ENCODE assay signal across 9 cellular contexts in genomic region chr1:111605553-111605952, GRCh38. TPM values are rescaled to one million over a fixed set of nuclear protein-coding genes. Genes with fewer than 3 reads are reported as not detected.
DNase-seq lines count a peak whose midpoint lies in the region; ATAC-seq and TF ChIP-seq lines count a peak whose summit lies in the region.
"Had no signal": no experiment of that assay in that cellular context is flagged by ENCODE, and none has a peak within 500 bp of the region (broad histone marks: within the 10 kb centered on the region; RNA-seq: fewer than 3 reads in every experiment).

No MANE protein-coding gene starts in this region.

- H3K27ac ChIP-seq in right atrium auricular region (no peak overlapping the region), suprapubic skin (peak overlapping the region; percentile 15)

- no peak for TF ChIP-seq POLR2A in suprapubic skin (IDR thresholded peaks at IDR 0.05)

- no peak for TF ChIP-seq EP300 in suprapubic skin (IDR thresholded peaks at IDR 0.05)

- H3K36me3 Mint-ChIP-seq in activated CD8-positive, alpha-beta memory T cell treated with anti-CD3 and anti-CD28 coated beads, Interleukin-2, amount 10 ng/mL, durations not matched to agents 7 days and 5 days: peaks cover 13% of the 10 kb centered on the region
- H3K36me3 Mint-ChIP-seq in activated CD8-positive, alpha-beta T cell treated with anti-CD3 and anti-CD28 coated beads for 36 hours (ENCODE audit: low read depth): peaks cover 5% of the 10 kb centered on the region
- H3K36me3 Mint-ChIP-seq in Caco-2 (ENCODE audit: insufficient read depth, unreplicated experiment): no peaks in the 10 kb centered on the region

- H3K4me1 ChIP-seq in right atrium auricular region (peaks cover 0 to 15% of the 10 kb centered on the region in 2 donors), suprapubic skin (peaks cover 16% of the 10 kb centered on the region), Caco-2 (no peaks in the 10 kb centered on the region)

- no peak overlapping the region for H3K4me3 Mint-ChIP-seq in activated CD8-positive, alpha-beta memory T cell treated with anti-CD3 and anti-CD28 coated beads, Interleukin-2, amount 10 ng/mL, durations not matched to agents 7 days and 5 days
- H3K4me3 Mint-ChIP-seq in activated CD8-positive, alpha-beta T cell treated with anti-CD3 and anti-CD28 coated beads for 36 hours: no peak overlapping the region
- H3K4me3 Mint-ChIP-seq in Caco-2 (ENCODE audit: unreplicated experiment): no peak overlapping the region
- H3K4me3 Mint-ChIP-seq: dendritic cell treated with granulocyte-macrophage colony-stimulating factor and Interleukin-4, amounts not matched to agents 40 ng/mL and 50 ng/mL, for 4 days had no signal

- CTCF ChIA-PET in activated CD8-positive, alpha-beta memory T cell treated with anti-CD3 and anti-CD28 coated beads, Interleukin-2, amount 10 ng/mL, durations not matched to agents 7 days and 5 days (lab: Charles Lee): interaction anchor here (1.2 to 9.6 kb wide), 4 partner anchors 8 to 97 kb away, joined by 4 to 71 read pairs (median 28); no protein-coding TSS in a partner anchor
- CTCF ChIA-PET in activated CD8-positive, alpha-beta T cell treated with anti-CD3 and anti-CD28 coated beads for 36 hours (lab: Charles Lee): interaction anchor here (1.2 to 1.7 kb wide), 4 partner anchors 10 to 97 kb away, joined by 3 to 9 read pairs (median 6); no protein-coding TSS in a partner anchor
- CTCF ChIA-PET in Caco-2 (lab: Charles Lee): no interaction called here

- peaks cover 2% of the 10 kb centered on the region for H3K9me3 Mint-ChIP-seq in activated CD8-positive, alpha-beta memory T cell treated with anti-CD3 and anti-CD28 coated beads, Interleukin-2, amount 10 ng/mL, durations not matched to agents 7 days and 5 days (ENCODE audit: low read depth)
- H3K9me3 Mint-ChIP-seq in activated CD8-positive, alpha-beta T cell treated with anti-CD3 and anti-CD28 coated beads for 36 hours: no peaks in the 10 kb centered on the region
- no peaks in the 10 kb centered on the region for H3K9me3 Mint-ChIP-seq in Caco-2 (ENCODE audit: unreplicated experiment)
- H3K9me3 Mint-ChIP-seq: dendritic cell treated with granulocyte-macrophage colony-stimulating factor and Interleukin-4, amounts not matched to agents 40 ng/mL and 50 ng/mL, for 4 days had no signal

- POLR2A ChIA-PET in activated CD8-positive, alpha-beta T cell treated with anti-CD3 and anti-CD28 coated beads for 36 hours (lab: Charles Lee): interaction anchor here (0.6 to 9.9 kb wide), 5 partner anchors 8 to 149 kb away, joined by 3 to 176 read pairs (median 7); partner anchors contain the start of gene RAP1A
- POLR2A ChIA-PET in Caco-2 (lab: Charles Lee): no interaction called here

- no peak overlapping the region for H3K4me3 ChIP-seq in right atrium auricular region
- H3K4me3 ChIP-seq in suprapubic skin: no peak overlapping the region
- H3K4me3 ChIP-seq in Caco-2 (ENCODE audit: low read depth, low read length): no peak overlapping the region

- BruUV-seq in Caco-2 (replicated peaks; lab: Mats Ljungman, UMichigan): no TSS peak

- H3K27ac Mint-ChIP-seq in activated CD8-positive, alpha-beta memory T cell treated with anti-CD3 and anti-CD28 coated beads, Interleukin-2, amount 10 ng/mL, durations not matched to agents 7 days and 5 days: peak overlapping the region; percentile 96
- peak overlapping the region; percentile 75 for H3K27ac Mint-ChIP-seq in activated CD8-positive, alpha-beta T cell treated with anti-CD3 and anti-CD28 coated beads for 36 hours
- H3K27ac Mint-ChIP-seq in Caco-2 (ENCODE audit: unreplicated experiment): no peak overlapping the region
- H3K27ac Mint-ChIP-seq: dendritic cell treated with granulocyte-macrophage colony-stimulating factor and Interleukin-4, amounts not matched to agents 40 ng/mL and 50 ng/mL, for 4 days had no signal

- no peak for TF ChIP-seq CTCF in activated CD8-positive, alpha-beta T cell treated with anti-CD3 and anti-CD28 coated beads for 36 hours (IDR thresholded peaks at IDR 0.05)
- TF ChIP-seq CTCF in right atrium auricular region (IDR thresholded peaks at IDR 0.05) (no peak), suprapubic skin (IDR thresholded peaks at IDR 0.05) (no peak), Caco-2 (IDR thresholded peaks at IDR 0.05; ENCODE audit: insufficient read depth in 1 of 2, low read depth in 1 of 2, low read length in 1 of 2, severe bottlenecking in 1 of 2, unreplicated experiment in 1 of 2) (no peak)

- no peaks in the 10 kb centered on the region for H3K27me3 Mint-ChIP-seq in activated CD8-positive, alpha-beta memory T cell treated with anti-CD3 and anti-CD28 coated beads, Interleukin-2, amount 10 ng/mL, durations not matched to agents 7 days and 5 days
- no peaks in the 10 kb centered on the region for H3K27me3 Mint-ChIP-seq in activated CD8-positive, alpha-beta T cell treated with anti-CD3 and anti-CD28 coated beads for 36 hours
- H3K27me3 Mint-ChIP-seq in Caco-2 (ENCODE audit: insufficient read depth, unreplicated experiment): no peaks in the 10 kb centered on the region
- H3K27me3 Mint-ChIP-seq: dendritic cell treated with granulocyte-macrophage colony-stimulating factor and Interleukin-4, amounts not matched to agents 40 ng/mL and 50 ng/mL, for 4 days had no signal

- no peaks in the 10 kb centered on the region for H3K36me3 ChIP-seq in right atrium auricular region
- no peaks in the 10 kb centered on the region for H3K36me3 ChIP-seq in suprapubic skin
- H3K36me3 ChIP-seq in Caco-2 (ENCODE audit: control insufficient read depth, insufficient read depth, low read length): no peaks in the 10 kb centered on the region

- intact Hi-C loops in activated CD8-positive, alpha-beta T cell treated with anti-CD3 and anti-CD28 coated beads for 36 hours (cut with micrococcal nuclease): loop anchor here (2.0 kb wide), 1 partner anchor 13 kb away; the partner anchor contains the start of gene RAP1A
- intact Hi-C loops in Caco-2 (cut with micrococcal nuclease; ENCODE audit: unreplicated experiment): no loop called here

- no peaks in the 10 kb centered on the region for H3K9me3 ChIP-seq in right atrium auricular region
- H3K9me3 ChIP-seq in suprapubic skin: no peaks in the 10 kb centered on the region
- no peaks in the 10 kb centered on the region for H3K9me3 ChIP-seq in Caco-2

- ATAC-seq in activated CD8-positive, alpha-beta memory T cell treated with anti-CD3 and anti-CD28 coated beads, Interleukin-2, amount 10 ng/mL, durations not matched to agents 7 days and 5 days: no peak
- no peak for ATAC-seq in activated CD8-positive, alpha-beta T cell treated with anti-CD3 and anti-CD28 coated beads for 36 hours
- no peak for ATAC-seq in GM19324 (IDR thresholded peaks at IDR 0.05; ENCODE audit: low FRiP score, unreplicated experiment)

- peaks cover 65% of the 10 kb centered on the region for H3K4me1 Mint-ChIP-seq in activated CD8-positive, alpha-beta memory T cell treated with anti-CD3 and anti-CD28 coated beads, Interleukin-2, amount 10 ng/mL, durations not matched to agents 7 days and 5 days
- H3K4me1 Mint-ChIP-seq in activated CD8-positive, alpha-beta T cell treated with anti-CD3 and anti-CD28 coated beads for 36 hours (ENCODE audit: low read depth): peaks cover 62% of the 10 kb centered on the region
- H3K4me1 Mint-ChIP-seq in Caco-2 (ENCODE audit: low read depth, unreplicated experiment): no peaks in the 10 kb centered on the region

- H3K27me3 ChIP-seq in right atrium auricular region (no peaks in the 10 kb centered on the region), suprapubic skin (no peaks in the 10 kb centered on the region), Caco-2 (replicated peaks; ENCODE audit: control insufficient read depth, insufficient read depth, low read length) (no peaks in the 10 kb centered on the region)

- no peak for DNase-seq in activated CD8-positive, alpha-beta memory T cell treated with anti-CD3 and anti-CD28 coated beads, Interleukin-2, amount 10 ng/mL, durations not matched to agents 7 days and 5 days
- DNase-seq in activated CD8-positive, alpha-beta memory T cell treated with anti-CD3 and anti-CD28 coated beads, Interleukin-2, amount 50 U/mL, for 48 hours: no peak
- DNase-seq in activated CD8-positive, alpha-beta T cell treated with anti-CD3 and anti-CD28 coated beads for 36 hours: no peak
- DNase-seq in right atrium auricular region (ENCODE audit: low spot score) (peak; percentile 70), suprapubic skin (ENCODE audit: low spot score in 2 of 2) (peak in 1 of 2 donors; percentile 81), Caco-2 (no peak), hepatic stellate cell (ENCODE audit: low spot score) (no peak)

RNA-seq across cellular contexts. Expression of gene RAP1A, which starts 14.0 kb away (rescaled TPM):
- 100 to 1,000 TPM; 161 to 224 TPM for total RNA-seq in activated CD8-positive, alpha-beta memory T cell treated with anti-CD3 and anti-CD28 coated beads, Interleukin-2, amount 10 ng/mL, durations not matched to agents 7 days and 5 days
- total RNA-seq in activated CD8-positive, alpha-beta T cell treated with anti-CD3 and anti-CD28 coated beads for 36 hours: 100 to 1,000 TPM; 197 to 198 TPM
- total RNA-seq in right atrium auricular region: 10 to 100 TPM; 62.1 to 72.8 TPM
- 10 to 100 TPM; 31.0 to 38.4 (median 35.3) TPM for total RNA-seq in suprapubic skin
- 60.1 and 64.1 TPM in 2 replicates for total RNA-seq in Caco-2 (2022)
